ENCODE assay signal across 8 cellular contexts in the genomic region with DNA sequence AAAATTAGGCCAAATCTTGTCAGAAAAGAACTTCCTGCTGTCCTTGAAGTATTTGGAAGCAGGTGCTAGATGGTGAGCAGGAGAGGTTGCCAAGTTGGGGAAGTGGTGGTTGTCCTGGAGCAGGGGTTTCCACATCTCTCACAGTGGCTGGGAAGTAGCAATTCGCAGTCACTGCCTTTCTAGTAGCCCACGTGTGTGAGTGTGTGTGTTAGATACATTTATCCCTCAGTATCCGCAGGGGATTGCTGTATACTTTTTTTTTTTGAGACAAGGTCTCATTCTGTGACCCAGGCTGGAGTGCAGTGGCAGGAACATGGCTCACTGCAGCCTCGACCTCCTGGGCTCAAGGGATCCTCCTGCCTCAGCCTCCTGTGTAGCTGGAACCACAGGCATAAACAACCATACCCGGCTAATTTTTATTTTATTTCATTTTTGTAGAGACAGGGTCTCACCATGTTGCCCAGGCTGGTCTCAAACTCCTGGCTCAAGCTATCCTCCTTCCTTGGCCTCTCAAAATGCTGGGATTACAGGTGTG. TPM values are rescaled to one million over a fixed set of nuclear protein-coding genes. Genes with fewer than 3 reads are reported as not detected.
DNase-seq lines count a peak whose midpoint lies in the region; ATAC-seq, FAIRE-seq and TF ChIP-seq lines count a peak whose summit lies in the region.

No MANE protein-coding gene starts in this region.

- intact Hi-C loops in breast epithelium (cut with DNase I; ENCODE audit: low total_unique reads) = loop anchor here (5.0 kb wide), 1 partner anchor 427 kb away; no protein-coding TSS in a partner anchor

- ATAC-seq in A549 = peak; percentile 20 to 36; a peak in 3 of 6 replicates
- peak; percentile 36 for ATAC-seq in left lobe of liver
- no peak for ATAC-seq in thoracic aorta (ENCODE audit: insufficient number of reproducible peaks, low FRiP score, low read depth)
- ATAC-seq in GM19463 (IDR thresholded peaks at IDR 0.05; ENCODE audit: unreplicated experiment) = no peak

- DNase-seq in A549 (ENCODE audit: low read depth in 1 of 2, low spot score in 1 of 2) (peak; percentile 33 to 68), GDM1 (lab: John Stamatoyannopoulos, UW) (peak; percentile 43), NT2/D1 (ENCODE audit: low read depth, low spot score) (no peak), breast epithelium (ENCODE audit: low spot score in 2 of 2) (no peak), left lobe of liver (ENCODE audit: low spot score) (no peak), thoracic aorta (ENCODE audit: low spot score) (no peak), GOT3 (lab: John Stamatoyannopoulos, UW) (no peak)

- POLR2A ChIA-PET in A549 (lab: Yijun Ruan, JAX) = interaction anchor here (0.6 to 1.7 kb wide), 12 partner anchors 10 to 344 kb away, joined by 3 to 25 read pairs (median 6); a partner anchor contains a TSS

- H3K27ac ChIP-seq in A549 = peak overlapping the region; percentile 90 to 94
- H3K27ac ChIP-seq in breast epithelium = peak overlapping the region; percentile 77 to 91
- H3K27ac ChIP-seq in thoracic aorta = peak overlapping the region; percentile 75 to 83

- H3K36me3 ChIP-seq in NT2/D1 (ENCODE audit: insufficient read depth, insufficient read length, low read length) (peaks cover 39% of the 10 kb centered on the region), breast epithelium (no peaks in the 10 kb centered on the region), thoracic aorta (no peaks in the 10 kb centered on the region)

- no peak for FAIRE-seq in A549 (lab: Jason Lieb, UNC)

- H3K4me1 ChIP-seq in A549 (peaks cover 4% of the 10 kb centered on the region; the same call in 1 of the 3 replicates), NT2/D1 (ENCODE audit: insufficient read depth, insufficient read length) (peaks cover 7% of the 10 kb centered on the region), breast epithelium (peaks cover 0 to 5% of the 10 kb centered on the region in 2 donors), thoracic aorta (ENCODE audit: control insufficient read depth in 1 of 2, low read depth in 2 of 2) (peaks cover 5 to 23% of the 10 kb centered on the region in 2 donors)

- H3K9ac ChIP-seq in NT2/D1 (ENCODE audit: insufficient read length, low read depth) = peak overlapping the region; percentile 100

- H3K4me3 ChIP-seq in A549 (peak overlapping the region; percentile 71), NT2/D1 (ENCODE audit: insufficient read length, low read depth) (peak overlapping the region; percentile 99), breast epithelium (peak overlapping the region; percentile 70 to 92 (median 77)), thoracic aorta (peak overlapping the region; percentile 91)

- H3K27me3 ChIP-seq in NT2/D1 (ENCODE audit: insufficient read depth, insufficient read length) = no peaks in the 10 kb centered on the region
- no peaks in the 10 kb centered on the region for H3K27me3 ChIP-seq in breast epithelium
- no peaks in the 10 kb centered on the region for H3K27me3 ChIP-seq in thoracic aorta (replicated peaks; ENCODE audit: insufficient read depth)

- WGBS in A549 (ENCODE audit: missing lambda C conversion rate) = 14% methylated on average over 5 of the region's 5 CpGs

- TF ChIP-seq RAD21 in A549 (conservative IDR thresholded peaks at IDR 0.05 in 1 of 2, IDR thresholded peaks at IDR 0.05 in 1 of 2) = no peak

- CTCF ChIA-PET in A549 (lab: Yijun Ruan, JAX) = interaction anchor here (0.6 to 10.8 kb wide), 7 partner anchors 29 to 253 kb away, joined by 3 to 324 read pairs (median 6); a partner anchor contains a TSS

- no peaks in the 10 kb centered on the region for H3K9me3 ChIP-seq in A549
- no peaks in the 10 kb centered on the region for H3K9me3 ChIP-seq in NT2/D1 (ENCODE audit: insufficient read depth, low read length)
- H3K9me3 ChIP-seq in breast epithelium = no peaks in the 10 kb centered on the region
- no peaks in the 10 kb centered on the region for H3K9me3 ChIP-seq in thoracic aorta

- no peak for TF ChIP-seq CTCF in A549 (IDR thresholded peaks at IDR 0.05)
- no peak for TF ChIP-seq CTCF in breast epithelium (IDR thresholded peaks at IDR 0.05)
- TF ChIP-seq CTCF in thoracic aorta (IDR thresholded peaks at IDR 0.05) = no peak

- peak overlapping the region; percentile 76 for H3K4me2 ChIP-seq in A549

- no peak for TF ChIP-seq POLR2A in A549 (IDR thresholded peaks at IDR 0.05; ENCODE audit: low read length)
- TF ChIP-seq POLR2A in breast epithelium (IDR thresholded peaks at IDR 0.05) = no peak

- no peak for TF ChIP-seq EP300 in A549 (IDR thresholded peaks at IDR 0.05)

TF ChIP-seq in A549, 52 proteins besides CTCF, POLR2A, EP300 and RAD21:
- TF ChIP-seq NPAS2 (CRISPR knock-in tag; IDR thresholded peaks at IDR 0.05; ENCODE audit: borderline replicate concordance) (no peak), ZNF302 (CRISPR knock-in tag; IDR thresholded peaks at IDR 0.05) (no peak), JUNB (IDR thresholded peaks at IDR 0.05) (no peak), FOXS1 (CRISPR knock-in tag; IDR thresholded peaks at IDR 0.05) (no peak), CEBPB (IDR thresholded peaks at IDR 0.05) (no peak), RARB (CRISPR knock-in tag; IDR thresholded peaks at IDR 0.05) (no peak)
- TF ChIP-seq, protein P1, sequence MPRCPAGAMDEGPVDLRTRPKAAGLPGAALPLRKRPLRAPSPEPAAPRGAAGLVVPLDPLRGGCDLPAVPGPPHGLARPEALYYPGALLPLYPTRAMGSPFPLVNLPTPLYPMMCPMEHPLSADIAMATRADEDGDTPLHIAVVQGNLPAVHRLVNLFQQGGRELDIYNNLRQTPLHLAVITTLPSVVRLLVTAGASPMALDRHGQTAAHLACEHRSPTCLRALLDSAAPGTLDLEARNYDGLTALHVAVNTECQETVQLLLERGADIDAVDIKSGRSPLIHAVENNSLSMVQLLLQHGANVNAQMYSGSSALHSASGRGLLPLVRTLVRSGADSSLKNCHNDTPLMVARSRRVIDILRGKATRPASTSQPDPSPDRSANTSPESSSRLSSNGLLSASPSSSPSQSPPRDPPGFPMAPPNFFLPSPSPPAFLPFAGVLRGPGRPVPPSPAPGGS (IDR thresholded peaks at IDR 0.05) = no peak

RNA-seq across cellular contexts. Expression of a gene that starts 0.8 kb away (rescaled TPM):
- polyA plus RNA-seq in A549 (2011; rRNA removed) = 14.5 and 18.2 TPM in 2 replicates
- 43.2 and 51.2 TPM in 2 replicates for polyA plus RNA-seq in A549 (2012; cell fraction: cytosol; rRNA removed)
- 63.8 and 66.7 TPM in 2 replicates for polyA plus RNA-seq in A549 (2012; cell fraction: nucleus; rRNA removed)
- 18.5 to 19.9 TPM (median 19.9 TPM) in 3 replicates for polyA plus RNA-seq in A549 (2017; fragmentation: RNase III; extraction: RNeasy Plus Mini Kit Qiagen cat#74134 plus additional on column Dnase treatment)
- polyA minus RNA-seq in A549 (2011; rRNA and poly(A)+ RNA removed) = 19.5 and 21.4 TPM in 2 replicates
- total RNA-seq in breast epithelium = 10 to 100 TPM; 17.3 to 19.0 (median 18.9) TPM
- total RNA-seq in left lobe of liver = 5.4 TPM
- 10 to 100 TPM in 1 of 2 donors, 1 to 10 TPM in 1; 8.5 to 13.7 TPM for total RNA-seq in thoracic aorta

RNA-seq across cellular contexts. Expression of a gene that starts 28.8 kb away (rescaled TPM):
- 10.5 and 11.8 TPM in 2 replicates for polyA plus RNA-seq in A549 (2011; rRNA removed)
- polyA plus RNA-seq in A549 (2012; cell fraction: cytosol; rRNA removed) = 11.2 and 15.3 TPM in 2 replicates
- polyA plus RNA-seq in A549 (2012; cell fraction: nucleus; rRNA removed) = 18.2 and 23.6 TPM in 2 replicates
- 13.7 to 16.2 TPM (median 15.0 TPM) in 3 replicates for polyA plus RNA-seq in A549 (2017; fragmentation: RNase III; extraction: RNeasy Plus Mini Kit Qiagen cat#74134 plus additional on column Dnase treatment)
- polyA minus RNA-seq in A549 (2011; rRNA and poly(A)+ RNA removed) = 14.0 and 17.4 TPM in 2 replicates
- 1 to 10 TPM; 2.2 to 7.5 (median 4.5) TPM for total RNA-seq in breast epithelium
- 0.73 TPM for total RNA-seq in left lobe of liver
- total RNA-seq in thoracic aorta = 1 to 10 TPM; 1.5 to 3.5 TPM

Comparison
In these comparisons a context has a peak if more than half of its experiments do, and no peak if none do; other contexts are left out.
1. ATAC-seq: peak in A549 (2 of 2) and left lobe of liver (single experiment); none in thoracic aorta (single experiment) and GM19463 (single experiment).
2. DNase-seq: peak in A549 (2 of 2) and GDM1 (single experiment); none in NT2/D1 (single experiment), breast epithelium (0 of 2), left lobe of liver (single experiment), thoracic aorta (single experiment) and GOT3 (single experiment).
3. Peak in every context shown above with its lines, with median percentiles within 50 percentile points of each other: H3K27ac ChIP-seq and H3K4me3 ChIP-seq.